Comparison of ENCODE assay signal across 33 cellular contexts in genomic region chr4:5647351-5647750, GRCh38.
"Had no signal": no experiment of that assay in that cellular context is flagged by ENCODE, and none has a peak within 500 bp of the region (broad histone marks: within the 10 kb centered on the region; RNA-seq: fewer than 3 reads in every experiment).

No MANE protein-coding gene starts in this region.

- H3K36me3 ChIP-seq: adrenal gland, breast epithelium, cardiac muscle cell, colonic mucosa, gastrocnemius medialis had no signal

- H3K4me1 ChIP-seq: adrenal gland, body of pancreas, breast epithelium, colonic mucosa, gastrocnemius medialis, heart left ventricle had no signal

- ATAC-seq: activated CD8-positive, alpha-beta T cell treated with anti-CD3 and anti-CD28 coated beads for 36 hours; activated naive CD8-positive, alpha-beta T cell treated with anti-CD3 and anti-CD28 coated beads, Interleukin-2, amount 50 U/mL, for 24 hours; body of pancreas; esophagus mucosa; gastrocnemius medialis; heart left ventricle; T-helper 17 cell; WTC11 had no signal

- H3K36me3 Mint-ChIP-seq: activated naive CD4-positive, alpha-beta T cell treated with anti-CD3 and anti-CD28 coated beads, Interleukin-2, amount 50 U/mL, for 24 hours; activated naive CD8-positive, alpha-beta T cell treated with anti-CD3 and anti-CD28 coated beads for 36 hours; WTC11 had no signal

- H3K4me1 Mint-ChIP-seq: activated naive CD4-positive, alpha-beta T cell treated with anti-CD3 and anti-CD28 coated beads, Interleukin-2, amount 50 U/mL, for 24 hours; activated naive CD8-positive, alpha-beta T cell treated with anti-CD3 and anti-CD28 coated beads for 36 hours; activated naive CD8-positive, alpha-beta T cell treated with anti-CD3 and anti-CD28 coated beads, Interleukin-2, amount 50 U/mL, for 24 hours; T-helper 17 cell; WTC11 had no signal

- H3K27me3 ChIP-seq: adrenal gland, body of pancreas, breast epithelium, cardiac muscle cell, colonic mucosa, gastrocnemius medialis, heart left ventricle had no signal

- H3K9me3 ChIP-seq: adrenal gland, body of pancreas, breast epithelium, colonic mucosa, gastrocnemius medialis, heart left ventricle had no signal

- H3K4me3 Mint-ChIP-seq: activated CD8-positive, alpha-beta T cell treated with anti-CD3 and anti-CD28 coated beads for 36 hours; activated naive CD4-positive, alpha-beta T cell treated with anti-CD3 and anti-CD28 coated beads for 36 hours; activated naive CD4-positive, alpha-beta T cell treated with anti-CD3 and anti-CD28 coated beads, Interleukin-2, amount 50 U/mL, for 24 hours; activated naive CD8-positive, alpha-beta T cell treated with anti-CD3 and anti-CD28 coated beads for 36 hours; activated naive CD8-positive, alpha-beta T cell treated with anti-CD3 and anti-CD28 coated beads, Interleukin-2, amount 50 U/mL, for 24 hours; activated T-helper 1 cell treated with anti-CD3 and anti-CD28 coated beads, Interleukin-12 subunit alpha, Interleukin-12 subunit beta, Interleukin-2, Interleukin-4 antibody, amounts not matched to agents 30 ng/mL and 10 ng/mL and 1 ng/mL, durations not matched to agents 14 hours and 24 hours and 36 hours; T-helper 17 cell; T-helper 2 cell treated with Interferon-gamma antibody and Interleukin-4, amounts not matched to agents 5 μg/mL and 100 μg/mL, for 36 hours; WTC11 had no signal

- H3K27ac ChIP-seq: adrenal gland, body of pancreas, breast epithelium, cardiac muscle cell, colonic mucosa, gastrocnemius medialis, heart left ventricle had no signal

- H3K9me3 Mint-ChIP-seq: activated CD8-positive, alpha-beta T cell treated with anti-CD3 and anti-CD28 coated beads for 36 hours; activated naive CD4-positive, alpha-beta T cell treated with anti-CD3 and anti-CD28 coated beads for 36 hours; activated naive CD4-positive, alpha-beta T cell treated with anti-CD3 and anti-CD28 coated beads, Interleukin-2, amount 50 U/mL, for 24 hours; activated naive CD8-positive, alpha-beta T cell treated with anti-CD3 and anti-CD28 coated beads for 36 hours; activated T-helper 1 cell treated with anti-CD3 and anti-CD28 coated beads, Interleukin-12 subunit alpha, Interleukin-12 subunit beta, Interleukin-2, Interleukin-4 antibody, amounts not matched to agents 30 ng/mL and 10 ng/mL and 1 ng/mL, durations not matched to agents 14 hours and 24 hours and 36 hours had no signal

- H3K27ac Mint-ChIP-seq: activated CD8-positive, alpha-beta T cell treated with anti-CD3 and anti-CD28 coated beads for 36 hours; activated naive CD4-positive, alpha-beta T cell treated with anti-CD3 and anti-CD28 coated beads for 36 hours; activated naive CD4-positive, alpha-beta T cell treated with anti-CD3 and anti-CD28 coated beads, Interleukin-2, amount 50 U/mL, for 24 hours; activated naive CD8-positive, alpha-beta T cell treated with anti-CD3 and anti-CD28 coated beads for 36 hours; activated naive CD8-positive, alpha-beta T cell treated with anti-CD3 and anti-CD28 coated beads, Interleukin-2, amount 50 U/mL, for 24 hours; activated T-helper 1 cell treated with anti-CD3 and anti-CD28 coated beads, Interleukin-12 subunit alpha, Interleukin-12 subunit beta, Interleukin-2, Interleukin-4 antibody, amounts not matched to agents 30 ng/mL and 10 ng/mL and 1 ng/mL, durations not matched to agents 14 hours and 24 hours and 36 hours; activated T-helper 2 cell treated with anti-CD3 and anti-CD28 coated beads, Interferon-gamma antibody, Interleukin-2, Interleukin-4, amounts not matched to agents 10 μg/mL and 5 μg/mL and 100 μg/mL, durations not matched to agents 14 hours and 24 hours and 36 hours; T-helper 17 cell; T-helper 2 cell treated with Interferon-gamma antibody and Interleukin-4, amounts not matched to agents 5 μg/mL and 100 μg/mL, for 36 hours; WTC11 had no signal

- H3K4me3 ChIP-seq: adrenal gland, body of pancreas, breast epithelium, cardiac muscle cell, colonic mucosa, gastrocnemius medialis, heart left ventricle had no signal

- H3K27me3 Mint-ChIP-seq: activated CD8-positive, alpha-beta T cell treated with anti-CD3 and anti-CD28 coated beads for 36 hours; activated naive CD8-positive, alpha-beta T cell treated with anti-CD3 and anti-CD28 coated beads for 36 hours; activated naive CD8-positive, alpha-beta T cell treated with anti-CD3 and anti-CD28 coated beads, Interleukin-2, amount 50 U/mL, for 24 hours; T-helper 17 cell had no signal

- DNase-seq: activated CD4-positive, alpha-beta T cell treated with anti-CD3 and anti-CD28 coated beads for 1 hour; activated CD4-positive, alpha-beta T cell treated with anti-CD3 and anti-CD28 coated beads for 48 hours; activated CD4-positive, alpha-beta T cell treated with anti-CD3 and anti-CD28 coated beads, Interleukin-2, amount 50 U/mL, for 1 hour; activated CD4-positive, alpha-beta T cell treated with anti-CD3 and anti-CD28 coated beads, Interleukin-2, amount 50 U/mL, for 48 hours; activated CD8-positive, alpha-beta memory T cell treated with anti-CD3 and anti-CD28 coated beads for 24 hours; activated CD8-positive, alpha-beta T cell treated with anti-CD3 and anti-CD28 coated beads for 36 hours; activated effector memory CD4-positive, alpha-beta T cell treated with anti-CD3 and anti-CD28 coated beads, Interleukin-2, amount 50 U/mL, for 16 hours; activated naive CD4-positive, alpha-beta T cell treated with anti-CD3 and anti-CD28 coated beads for 36 hours; activated naive CD8-positive, alpha-beta T cell treated with anti-CD3 and anti-CD28 coated beads for 36 hours; activated naive CD8-positive, alpha-beta T cell treated with anti-CD3 and anti-CD28 coated beads, Interleukin-2, amount 50 U/mL, for 24 hours; activated T-cell treated with anti-CD3 and anti-CD28 coated beads, Interleukin-2, amount 50 U/mL, for 48 hours; adrenal gland; amygdala; aorta; body of pancreas; central memory CD4-positive, alpha-beta T cell; cerebellar nuclear complex; colonic mucosa; effector CD8-positive, alpha-beta T cell; foreskin fibroblast; gastrocnemius medialis; glutamatergic neuron; heart left ventricle; T-helper 1 cell; T-helper 17 cell had no signal
